ENCODE assay signal across 8 cellular contexts in genomic region chr4:88672987-88673386, GRCh38. TPM values are rescaled to one million over a fixed set of nuclear protein-coding genes. Genes with fewer than 3 reads are reported as not detected.
DNase-seq lines count a peak whose midpoint lies in the region; ATAC-seq, FAIRE-seq and TF ChIP-seq lines count a peak whose summit lies in the region.

No MANE protein-coding gene starts in this region.

- H3K36me3 ChIP-seq in SK-N-SH (replicated peaks in 1 of 2; ENCODE audit: control insufficient read depth in 1 of 2, insufficient read depth in 2 of 2, low read length in 1 of 2): peaks cover 0 to 22% of the 10 kb centered on the region in 2 experiments

- H4K20me1 ChIP-seq in SK-N-SH (ENCODE audit: insufficient read depth): no peaks in the 10 kb centered on the region

- no peak for FAIRE-seq in A549 (lab: Jason Lieb, UNC)

- H3K4me1 ChIP-seq in A549 (no peaks in the 10 kb centered on the region), SK-N-SH (ENCODE audit: control insufficient read depth in 1 of 2, insufficient read depth in 2 of 2, low read depth in 1 of 2, low read length in 1 of 2) (no peaks in the 10 kb centered on the region; a peak in 2 of 4 replicates)

- CTCF ChIA-PET in A549 (lab: Yijun Ruan, JAX) (interaction anchor here (0.6 to 2.7 kb wide), 7 partner anchors 9 to 81 kb away, joined by 3 to 15 read pairs (median 3); no protein-coding TSS in a partner anchor), SK-N-SH (lab: Yijun Ruan, JAX) (interaction anchor here (0.6 to 2.1 kb wide), 22 partner anchors 8 to 351 kb away, joined by 3 to 16 read pairs (median 4); partner anchors contain the start of gene PYURF)

- H3K27ac ChIP-seq in A549 (no peak overlapping the region), SK-N-SH (ENCODE audit: low read depth in 2 of 2, low read length in 1 of 2) (no peak overlapping the region)

- no peaks in the 10 kb centered on the region for H3K27me3 ChIP-seq in SK-N-SH (ENCODE audit: insufficient read depth)

- H3K4me2 ChIP-seq in A549: no peak overlapping the region
- no peak overlapping the region for H3K4me2 ChIP-seq in SK-N-SH

- WGBS in A549 (ENCODE audit: missing lambda C conversion rate): 50% methylated on average over 5 of the region's 5 CpGs
- 78% methylated on average over 5 of the region's 5 CpGs for WGBS in SK-N-SH (ENCODE audit: low lambda C conversion rate)

- peak in 1 of 2 experiments; percentile 85; a peak in 5 of 6 replicates for ATAC-seq in A549
- peak; percentile 71 for ATAC-seq in HG02885 (IDR thresholded peaks at IDR 0.05; ENCODE audit: poor library complexity, unreplicated experiment)
- no peak for ATAC-seq in omental fat pad (ENCODE audit: low FRiP score)

- no peaks in the 10 kb centered on the region for H3K79me2 ChIP-seq in SK-N-SH (ENCODE audit: insufficient read depth)

- TF ChIP-seq RAD21 in A549 (conservative IDR thresholded peaks at IDR 0.05 in 1 of 2, IDR thresholded peaks at IDR 0.05 in 1 of 2) (peak; percentile 30 to 46; a peak in 4 of 5 replicates), SK-N-SH (IDR thresholded peaks at IDR 0.05; ENCODE audit: low read length) (peak; percentile 64)

- H3K9me3 ChIP-seq in A549 (no peaks in the 10 kb centered on the region), SK-N-SH (no peaks in the 10 kb centered on the region)

- TF ChIP-seq EP300 in A549 (IDR thresholded peaks at IDR 0.05) (no peak), SK-N-SH (IDR thresholded peaks at IDR 0.05; ENCODE audit: borderline replicate concordance in 1 of 2, low read depth in 1 of 2, low read length in 1 of 2) (no peak)

- H2AFZ ChIP-seq in SK-N-SH (ENCODE audit: low read depth): no peak overlapping the region

- H3K9me2 ChIP-seq in SK-N-SH: no peaks in the 10 kb centered on the region

- POLR2A ChIA-PET in A549 (lab: Yijun Ruan, JAX) (no interaction called here), SK-N-SH (lab: Yijun Ruan, JAX) (no interaction called here)

- peak; percentile 51 for TF ChIP-seq CTCF in A549 (IDR thresholded peaks at IDR 0.05)
- peak; percentile 69 for TF ChIP-seq CTCF in SK-N-SH (IDR thresholded peaks at IDR 0.05)
- no peak for TF ChIP-seq CTCF in omental fat pad (IDR thresholded peaks at IDR 0.05)

- H3K4me3 ChIP-seq in A549: no peak overlapping the region
- peak overlapping the region in 1 of 2 experiments; percentile 31; a peak in 1 of 4 replicates for H3K4me3 ChIP-seq in SK-N-SH (ENCODE audit: low read depth in 2 of 2, low read length in 1 of 2)

- DNase-seq in A549 (ENCODE audit: low read depth in 1 of 2, low spot score in 1 of 2) (peak in 1 of 2 experiments; percentile 30), ELF-1 (ENCODE audit: low read depth, low spot score) (peak; percentile 40), SK-N-SH (peak; percentile 17), erythroblast (lab: John Stamatoyannopoulos, UW) (peak; percentile 50 to 59), renal cortical epithelial cell (ENCODE audit: low read depth) (peak; percentile 41), omental fat pad (ENCODE audit: low spot score) (no peak), DMS79 (lab: John Stamatoyannopoulos, UW) (no peak)

- TF ChIP-seq POLR2A in A549 (IDR thresholded peaks at IDR 0.05; ENCODE audit: low read length) (no peak), erythroblast (IDR thresholded peaks at IDR 0.05; ENCODE audit: low read length) (no peak)

- H3K9ac ChIP-seq in SK-N-SH: no peak overlapping the region

- peaks cover 5% of the 10 kb centered on the region for H3F3A ChIP-seq in SK-N-SH (replicated peaks; ENCODE audit: insufficient read depth)

TF ChIP-seq in A549, 52 proteins besides CTCF, POLR2A, EP300 and RAD21 (continues in another document):
- no peak for TF ChIP-seq REST (IDR thresholded peaks at IDR 0.05)
- no peak for TF ChIP-seq KDM1A (IDR thresholded peaks at IDR 0.05; ENCODE audit: low read depth)
- TF ChIP-seq HEYL (CRISPR knock-in tag; IDR thresholded peaks at IDR 0.05): no peak
- no peak for TF ChIP-seq HOXB13 (CRISPR knock-in tag; IDR thresholded peaks at IDR 0.05; ENCODE audit: low read depth)
- TF ChIP-seq RCOR1 (IDR thresholded peaks at IDR 0.05; ENCODE audit: low read depth, low read length): no peak
- no peak for TF ChIP-seq SREBF2 (IDR thresholded peaks at IDR 0.05)
- no peak for TF ChIP-seq SMC3 (IDR thresholded peaks at IDR 0.05)
- TF ChIP-seq GATA3 (IDR thresholded peaks at IDR 0.05; ENCODE audit: borderline replicate concordance): no peak
- TF ChIP-seq NR3C1 (IDR thresholded peaks at IDR 0.05): no peak
- no peak for TF ChIP-seq PHF8 (IDR thresholded peaks at IDR 0.05; ENCODE audit: borderline replicate concordance, low read depth)
- no peak for TF ChIP-seq CBX2 (IDR thresholded peaks at IDR 0.05; ENCODE audit: borderline replicate concordance, low read depth)
- no peak for TF ChIP-seq CBX8 (IDR thresholded peaks at IDR 0.05)

TF ChIP-seq in SK-N-SH, 30 proteins besides CTCF, POLR2A, EP300 and RAD21:
- TF ChIP-seq FOSL2 (IDR thresholded peaks at IDR 0.05; ENCODE audit: borderline replicate concordance, low read depth): no peak
- TF ChIP-seq MEF2A (IDR thresholded peaks at IDR 0.05; ENCODE audit: borderline replicate concordance, low read depth): no peak
- no peak for TF ChIP-seq NRF1 (IDR thresholded peaks at IDR 0.05; ENCODE audit: low read depth, low read length)
- TF ChIP-seq ELF1 (IDR thresholded peaks at IDR 0.05): no peak
- TF ChIP-seq SMC3 (IDR thresholded peaks at IDR 0.05; ENCODE audit: low read depth, low read length): peak; percentile 22; the same call in 1 of the 2 replicates
- TF ChIP-seq FOXM1 (IDR thresholded peaks at IDR 0.05; ENCODE audit: low read depth): no peak
- TF ChIP-seq GABPA (IDR thresholded peaks at IDR 0.05; ENCODE audit: low read depth): no peak

RNA-seq across cellular contexts. Expression of gene NAP1L5, which starts 24.6 kb away (rescaled TPM):
- polyA plus RNA-seq in A549 (2011; rRNA removed): 2.4 TPM in 2 replicates
- 0.79 and 0.98 TPM in 2 replicates for polyA plus RNA-seq in A549 (2012; cell fraction: cytosol; rRNA removed)
- polyA plus RNA-seq in A549 (2012; cell fraction: nucleus; rRNA removed): 0.13 and 0.34 TPM in 2 replicates
- polyA plus RNA-seq in A549 (2017; fragmentation: RNase III; extraction: RNeasy Plus Mini Kit Qiagen cat#74134 plus additional on column Dnase treatment): 2.6 to 3.0 TPM (median 2.8 TPM) in 3 replicates
- 0.21 and 0.29 TPM in 2 replicates for polyA minus RNA-seq in A549 (2011; rRNA and poly(A)+ RNA removed)
- 7.5 and 8.1 TPM in 2 replicates for polyA plus RNA-seq in SK-N-SH (2012; rRNA removed)
- 8.2 and 12.4 TPM in 2 replicates for polyA plus RNA-seq in SK-N-SH (2012; cell fraction: cytosol; rRNA removed)
- 2.0 and 3.0 TPM in 2 replicates for polyA plus RNA-seq in SK-N-SH (2012; cell fraction: nucleus; rRNA removed)
- 2.6 and 8.1 TPM in 2 replicates for total RNA-seq in renal cortical epithelial cell
- 10 to 100 TPM in 1 of 4 donors, 1 to 10 TPM in 3; 6.8 to 13.7 (median 8.3) TPM for total RNA-seq in omental fat pad

Comparison
In these comparisons a context has a peak if more than half of its experiments do, and no peak if none do; other contexts are left out.
1. DNase-seq: peak in ELF-1 (single experiment), SK-N-SH (single experiment), erythroblast (2 of 2) and renal cortical epithelial cell (single experiment); none in omental fat pad (single experiment) and DMS79 (single experiment).
2. CTCF ChIP-seq: peak in A549 (single experiment) and SK-N-SH (single experiment); none in omental fat pad (0 of 3).
3. Of the 12 proteins assayed by ChIP-seq in both A549 and SK-N-SH: peak only in A549: none; only in SK-N-SH: SMC3; in both: CTCF and RAD21; in neither: 9.